26 cellular contexts compared by ENCODE assay signal in genomic region chr22:29972121-29972520, GRCh38.
"Had no signal": no experiment of that assay in that cellular context is flagged by ENCODE, and none has a peak within 500 bp of the region (broad histone marks: within the 10 kb centered on the region; RNA-seq: fewer than 3 reads in every experiment).

No MANE protein-coding gene starts in this region.

- H3K4me3 ChIP-seq: ascending aorta had no signal

- H3K27ac Mint-ChIP-seq: activated CD4-positive, alpha-beta T cell treated with anti-CD3 and anti-CD28 coated beads, Interleukin-2, amount 10 ng/mL, durations not matched to agents 24 days and 14 days; activated CD8-positive, alpha-beta T cell treated with anti-CD3 and anti-CD28 coated beads for 36 hours; activated naive CD4-positive, alpha-beta T cell treated with anti-CD3 and anti-CD28 coated beads, Interleukin-2, amount 50 U/mL, for 24 hours; activated naive CD8-positive, alpha-beta T cell treated with anti-CD3 and anti-CD28 coated beads, Interleukin-2, amount 10 ng/mL, durations not matched to agents 7 days and 5 days; activated T-helper 2 cell treated with anti-CD3 and anti-CD28 coated beads, Interferon-gamma antibody, Interleukin-2, Interleukin-4, amounts not matched to agents 10 μg/mL and 5 μg/mL and 100 μg/mL, durations not matched to agents 14 hours and 24 hours and 36 hours had no signal

- H3K27ac ChIP-seq: ascending aorta, RWPE1, WERI-Rb-1 had no signal

- H3K27me3 ChIP-seq: ascending aorta had no signal

- H3K36me3 ChIP-seq: ascending aorta had no signal

- H3K4me1 ChIP-seq: ascending aorta had no signal

- H3K4me3 Mint-ChIP-seq: activated CD4-positive, alpha-beta T cell treated with anti-CD3 and anti-CD28 coated beads, Interleukin-2, amount 10 ng/mL, durations not matched to agents 24 days and 14 days; activated CD8-positive, alpha-beta T cell treated with anti-CD3 and anti-CD28 coated beads for 36 hours; activated naive CD4-positive, alpha-beta T cell treated with anti-CD3 and anti-CD28 coated beads, Interleukin-2, amount 50 U/mL, for 24 hours; activated naive CD8-positive, alpha-beta T cell treated with anti-CD3 and anti-CD28 coated beads, Interleukin-2, amount 10 ng/mL, durations not matched to agents 7 days and 5 days had no signal

- ATAC-seq: activated CD8-positive, alpha-beta T cell treated with anti-CD3 and anti-CD28 coated beads for 36 hours; PC-3 had no signal

- DNase-seq: activated CD4-positive, alpha-beta T cell treated with anti-CD3 and anti-CD28 coated beads, Interleukin-2, amount 10 ng/mL, durations not matched to agents 24 days and 14 days; activated CD4-positive, alpha-beta T cell treated with anti-CD3 and anti-CD28 coated beads, Interleukin-2, amount 50 U/mL, for 4 hours; activated CD8-positive, alpha-beta T cell treated with anti-CD3 and anti-CD28 coated beads for 36 hours; activated gamma-delta T cell; activated naive CD4-positive, alpha-beta T cell treated with Interleukin-2 at 50 U/mL for 16 hours; activated naive CD8-positive, alpha-beta T cell treated with anti-CD3 and anti-CD28 coated beads, Interleukin-2, amount 10 ng/mL, durations not matched to agents 7 days and 5 days; activated T-cell treated with anti-CD3 and anti-CD28 coated beads, Interleukin-2, amount 50 U/mL, for 1 hour; caudate nucleus; cerebellar nuclear complex; NCI-H1105; NCI-H1436; NCI-H1694; NCI-H1930; NCI-H2081 treated with DMSO at 0.1 percent for 48 hours; NCI-H345; NCI-H524 treated with DMSO at 0.1 percent for 48 hours; PC-3; Right ventricle myocardium superior; SW 1271; T-helper 1 cell; T1000; WERI-Rb-1 had no signal

- H3K27me3 Mint-ChIP-seq: activated CD4-positive, alpha-beta T cell treated with anti-CD3 and anti-CD28 coated beads, Interleukin-2, amount 10 ng/mL, durations not matched to agents 24 days and 14 days; activated CD8-positive, alpha-beta T cell treated with anti-CD3 and anti-CD28 coated beads for 36 hours; activated naive CD4-positive, alpha-beta T cell treated with anti-CD3 and anti-CD28 coated beads, Interleukin-2, amount 50 U/mL, for 24 hours; activated naive CD8-positive, alpha-beta T cell treated with anti-CD3 and anti-CD28 coated beads, Interleukin-2, amount 10 ng/mL, durations not matched to agents 7 days and 5 days had no signal

- H3K9me3 Mint-ChIP-seq: activated CD4-positive, alpha-beta T cell treated with anti-CD3 and anti-CD28 coated beads, Interleukin-2, amount 10 ng/mL, durations not matched to agents 24 days and 14 days; activated CD8-positive, alpha-beta T cell treated with anti-CD3 and anti-CD28 coated beads for 36 hours; activated naive CD4-positive, alpha-beta T cell treated with anti-CD3 and anti-CD28 coated beads, Interleukin-2, amount 50 U/mL, for 24 hours; activated naive CD8-positive, alpha-beta T cell treated with anti-CD3 and anti-CD28 coated beads, Interleukin-2, amount 10 ng/mL, durations not matched to agents 7 days and 5 days; activated T-helper 2 cell treated with anti-CD3 and anti-CD28 coated beads, Interferon-gamma antibody, Interleukin-2, Interleukin-4, amounts not matched to agents 10 μg/mL and 5 μg/mL and 100 μg/mL, durations not matched to agents 14 hours and 24 hours and 36 hours had no signal

- H3K4me1 Mint-ChIP-seq: activated CD4-positive, alpha-beta T cell treated with anti-CD3 and anti-CD28 coated beads, Interleukin-2, amount 10 ng/mL, durations not matched to agents 24 days and 14 days had no signal

- H3K9me3 ChIP-seq: ascending aorta had no signal
